Comparison of ENCODE assay signal across 1 cellular context in genomic region chr12:53069621-53070410, GRCh38.
TF ChIP-seq lines count a peak whose summit lies in the region.

No MANE protein-coding gene starts in this region.

TF ChIP-seq in GM12878, 131 proteins besides CTCF, POLR2A, EP300 and RAD21:
- TF ChIP-seq RBBP5 (conservative IDR thresholded peaks at IDR 0.05): no peak
- TF ChIP-seq SREBF1 (IDR thresholded peaks at IDR 0.05; ENCODE audit: low read length): no peak
- no peak for TF ChIP-seq HDGF (IDR thresholded peaks at IDR 0.05)
- TF ChIP-seq ZBTB40 (IDR thresholded peaks at IDR 0.05; ENCODE audit: borderline replicate concordance): no peak
- TF ChIP-seq EED (IDR thresholded peaks at IDR 0.05; ENCODE audit: low read depth): no peak
